ENCODE assay signal across 9 cellular contexts in the genomic region with DNA sequence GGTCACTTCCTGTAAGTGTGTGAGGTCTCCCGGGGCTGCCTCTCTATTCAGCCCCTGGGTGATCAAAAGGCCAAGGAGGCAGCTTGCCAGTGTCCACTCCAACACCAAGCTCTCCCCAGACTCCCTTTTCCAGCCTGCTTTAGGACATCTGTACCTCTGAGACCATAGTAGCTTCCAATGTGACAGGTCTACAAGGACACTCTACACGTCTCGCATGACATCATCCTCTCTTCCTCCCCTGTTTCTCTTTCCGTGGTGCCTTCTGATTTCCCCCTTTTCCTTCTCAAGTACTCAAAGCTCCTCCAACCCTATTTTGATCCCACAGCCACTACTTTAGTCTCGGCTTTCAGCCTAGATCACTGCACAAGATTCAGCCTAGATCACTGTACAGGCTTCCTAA. TPM values are rescaled to one million over a fixed set of nuclear protein-coding genes. Genes with fewer than 3 reads are reported as not detected.
A peak's percentile ranks its signal among the peaks of the same experiment; 100 is the strongest.
DNase-seq lines count a peak whose midpoint lies in the region; ATAC-seq, FAIRE-seq and TF ChIP-seq lines count a peak whose summit lies in the region.
"Had no signal": no experiment of that assay in that cellular context is flagged by ENCODE, and none has a peak within 500 bp of the region (broad histone marks: within the 10 kb centered on the region; RNA-seq: fewer than 3 reads in every experiment).

No MANE protein-coding gene starts in this region.

- peaks cover 6% of the 10 kb centered on the region for H3K4me1 Mint-ChIP-seq in Caco-2 (ENCODE audit: low read depth, unreplicated experiment)

- no peaks in the 10 kb centered on the region for H3K36me3 Mint-ChIP-seq in Caco-2 (ENCODE audit: insufficient read depth, unreplicated experiment)

- H3F3A ChIP-seq in PC-9 (ENCODE audit: insufficient read depth, low read depth), result no peaks in the 10 kb centered on the region

- BruUV-seq in Caco-2 (replicated peaks; lab: Mats Ljungman, UMichigan) (no TSS peak), PC-9 (replicated peaks; lab: Mats Ljungman, UMichigan) (no TSS peak), endothelial cell of umbilical vein (replicated peaks; lab: Mats Ljungman, UMichigan) (no TSS peak)

- H3K79me2 ChIP-seq in PC-9 (ENCODE audit: low read depth), result no peaks in the 10 kb centered on the region
- peaks cover 1% of the 10 kb centered on the region for H3K79me2 ChIP-seq in endothelial cell of umbilical vein (ENCODE audit: control insufficient read depth, insufficient read depth, low read length)
- H3K79me2 ChIP-seq in parathyroid adenoma, result no peaks in the 10 kb centered on the region

- H4K20me1 ChIP-seq in PC-9 (ENCODE audit: insufficient read depth) (no peaks in the 10 kb centered on the region), endothelial cell of umbilical vein (replicated peaks; ENCODE audit: control insufficient read depth, extremely low read depth, insufficient read depth, low read length) (no peaks in the 10 kb centered on the region)

- POLR2A ChIA-PET in Caco-2 (lab: Charles Lee), result no interaction called here
- POLR2A ChIA-PET in PC-9 (lab: Charles Lee; ENCODE audit: unreplicated experiment), result interaction anchor here (0.6 to 0.7 kb wide), 2 partner anchors 55 to 276 kb away, joined by 4 to 5 read pairs; no protein-coding TSS in a partner anchor
- POLR2A ChIA-PET in endothelial cell of umbilical vein (lab: Charles Lee), result no interaction called here

- H3K27ac ChIP-seq in PC-9, result no peak overlapping the region
- no peak overlapping the region for H3K27ac ChIP-seq in endothelial cell of umbilical vein (ENCODE audit: insufficient read depth, low read depth, low read length)
- no peak overlapping the region for H3K27ac ChIP-seq in parathyroid adenoma

- no peaks in the 10 kb centered on the region for H3K27me3 ChIP-seq in Caco-2 (replicated peaks; ENCODE audit: control insufficient read depth, insufficient read depth, low read length)
- H3K27me3 ChIP-seq in PC-9 (ENCODE audit: insufficient read depth, low read depth), result no peaks in the 10 kb centered on the region
- H3K27me3 ChIP-seq in endothelial cell of umbilical vein (ENCODE audit: control insufficient read depth in 2 of 2, insufficient read depth in 2 of 2, low read length in 2 of 2), result no peaks in the 10 kb centered on the region
- H3K27me3 ChIP-seq in parathyroid adenoma (ENCODE audit: control insufficient read depth, insufficient read depth, low read length), result no peaks in the 10 kb centered on the region

- H3K4me1 ChIP-seq in Caco-2 (0 out of 2 replicates have a peak, but pooled peaks cover 5% of the 10 kb centered on the region), PC-9 (replicated peaks; ENCODE audit: insufficient read depth) (peaks cover 6% of the 10 kb centered on the region; the same call in 1 of the 2 replicates), endothelial cell of umbilical vein (ENCODE audit: control insufficient read depth, extremely low read depth, insufficient read depth, low read length) (peaks cover 21% of the 10 kb centered on the region), parathyroid adenoma (peaks cover 7% of the 10 kb centered on the region)

- TF ChIP-seq POLR2A in endothelial cell of umbilical vein (IDR thresholded peaks at IDR 0.05; ENCODE audit: low read depth, low read length), result no peak

- dilution Hi-C loops in endothelial cell of umbilical vein (cut with MboI; ENCODE audit: extremely low pct_ligation_motif_present, low sequenced_read_pairs), result no loop called here

- CTCF ChIA-PET in Caco-2 (lab: Charles Lee), result interaction anchor here (0.6 to 2.1 kb wide), 4 partner anchors 12 to 354 kb away, joined by 5 to 10 read pairs (median 7); no protein-coding TSS in a partner anchor
- CTCF ChIA-PET in PC-9 (lab: Charles Lee), result interaction anchor here (1.0 to 2.0 kb wide), 4 partner anchors 12 to 100 kb away, joined by 3 to 8 read pairs (median 5); no protein-coding TSS in a partner anchor
- CTCF ChIA-PET in endothelial cell of umbilical vein (lab: Charles Lee), result interaction anchor here (0.9 to 3.8 kb wide), 3 partner anchors 12 to 100 kb away, joined by 5 to 33 read pairs (median 8); no protein-coding TSS in a partner anchor

- H3K9me3 ChIP-seq in Caco-2 (no peaks in the 10 kb centered on the region), PC-9 (ENCODE audit: insufficient read depth, low read depth) (no peaks in the 10 kb centered on the region), endothelial cell of umbilical vein (replicated peaks; ENCODE audit: control insufficient read depth, insufficient read depth, low read length) (no peaks in the 10 kb centered on the region), parathyroid adenoma (ENCODE audit: control insufficient read depth, low read length) (no peaks in the 10 kb centered on the region)

- no peak overlapping the region for H3K27ac Mint-ChIP-seq in Caco-2 (ENCODE audit: unreplicated experiment)

- no peaks in the 10 kb centered on the region for H3K9me1 ChIP-seq in endothelial cell of umbilical vein (replicated peaks; ENCODE audit: control insufficient read depth, extremely low read depth, insufficient read depth, low read length)

- peaks cover 2% of the 10 kb centered on the region; the same call in 1 of the 2 replicates for H3K9me2 ChIP-seq in PC-9 (ENCODE audit: insufficient read depth)

- ATAC-seq in GM21786 (IDR thresholded peaks at IDR 0.05; ENCODE audit: unreplicated experiment) (no peak), left colon (no peak)

- intact Hi-C loops in Caco-2 (cut with micrococcal nuclease; ENCODE audit: unreplicated experiment) (loop anchor here (2.0 to 10.0 kb wide), 3 partner anchors 83 to 255 kb away; no protein-coding TSS in a partner anchor), PC-9 (cut with micrococcal nuclease; ENCODE audit: unreplicated experiment) (loop anchor here (5.0 kb wide), 1 partner anchor 83 kb away; no protein-coding TSS in a partner anchor), endothelial cell of umbilical vein (cut with micrococcal nuclease) (loop anchor here (2.0 to 5.0 kb wide), 3 partner anchors 13 to 88 kb away; no protein-coding TSS in a partner anchor), left colon (cut with DNase I, micrococcal nuclease) (no loop called here)

- H3K4me3 ChIP-seq in Caco-2 (ENCODE audit: low read depth, low read length) (no peak overlapping the region), PC-9 (no peak overlapping the region), endothelial cell of umbilical vein (replicated peaks in 1 of 3; ENCODE audit: insufficient read depth in 1 of 3, low read depth in 1 of 3, low read length in 3 of 3) (no peak overlapping the region), parathyroid adenoma (ENCODE audit: low read depth, low read length) (peak overlapping the region; percentile 4)

- H3K9me3 Mint-ChIP-seq in Caco-2 (ENCODE audit: unreplicated experiment), result no peaks in the 10 kb centered on the region

- no peak overlapping the region for H2AFZ ChIP-seq in PC-9
- peak overlapping the region; percentile 43 for H2AFZ ChIP-seq in endothelial cell of umbilical vein (ENCODE audit: low read depth, low read length)
- H2AFZ ChIP-seq in parathyroid adenoma, result peak overlapping the region; percentile 92

- no peak overlapping the region for H3K9ac ChIP-seq in endothelial cell of umbilical vein (replicated peaks; ENCODE audit: extremely low read depth, insufficient read depth, low read length)
- H3K9ac ChIP-seq in parathyroid adenoma, result no peak overlapping the region

- FAIRE-seq in endothelial cell of umbilical vein (lab: Jason Lieb, UNC), result no peak

- H3K27me3 Mint-ChIP-seq in Caco-2 (ENCODE audit: insufficient read depth, unreplicated experiment), result peaks cover 8% of the 10 kb centered on the region

- peak overlapping the region; percentile 83 for H3K4me3 Mint-ChIP-seq in Caco-2 (ENCODE audit: unreplicated experiment)

- no peak for TF ChIP-seq CTCF in Caco-2 (IDR thresholded peaks at IDR 0.05; ENCODE audit: insufficient read depth in 1 of 2, low read depth in 1 of 2, low read length in 1 of 2, severe bottlenecking in 1 of 2, unreplicated experiment in 1 of 2)
- TF ChIP-seq CTCF in PC-9 (conservative IDR thresholded peaks at IDR 0.05), result no peak
- no peak for TF ChIP-seq CTCF in endothelial cell of umbilical vein (IDR thresholded peaks at IDR 0.05; ENCODE audit: extremely low read depth in 1 of 2, insufficient read depth in 1 of 2, low read depth in 1 of 2, low read length in 2 of 2)
- no peak for TF ChIP-seq CTCF in parathyroid adenoma (IDR thresholded peaks at IDR 0.05)

- H3K36me3 ChIP-seq in Caco-2 (ENCODE audit: control insufficient read depth, insufficient read depth, low read length) (no peaks in the 10 kb centered on the region), PC-9 (ENCODE audit: low read depth) (no peaks in the 10 kb centered on the region), endothelial cell of umbilical vein (ENCODE audit: control insufficient read depth in 2 of 2, extremely low read depth in 1 of 2, insufficient read depth in 2 of 2, low read length in 2 of 2) (no peaks in the 10 kb centered on the region), parathyroid adenoma (ENCODE audit: control insufficient read depth, insufficient read depth, low read length) (no peaks in the 10 kb centered on the region)

- peak overlapping the region; percentile 80; the same call in 1 of the 2 replicates for H3K4me2 ChIP-seq in PC-9
- H3K4me2 ChIP-seq in endothelial cell of umbilical vein (ENCODE audit: insufficient read depth, low read length), result peak overlapping the region; percentile 85
- H3K4me2 ChIP-seq in parathyroid adenoma (ENCODE audit: low read length), result peak overlapping the region; percentile 99

- DNase-seq in Caco-2 (no peak), PC-9 (no peak), endothelial cell of umbilical vein (ENCODE audit: low read depth, low spot score) (no peak), NCI-H526 treated with DMSO at 0.1 percent for 48 hours (lab: John Stamatoyannopoulos, UW) (no peak), left colon (no peak)
- DNase-seq in NK-92 treated with Interleukin-12 subunit alpha and Interleukin-12 subunit beta, amount 100 ng/mL, for 24 hours (lab: John Stamatoyannopoulos, UW), result no peak

TF ChIP-seq in endothelial cell of umbilical vein, 7 proteins besides CTCF, POLR2A, EP300 and RAD21 (continues in another document):
- TF ChIP-seq MYC (IDR thresholded peaks at IDR 0.05; ENCODE audit: low read depth, low read length) (no peak), POLR2AphosphoS5 (IDR thresholded peaks at IDR 0.05; ENCODE audit: insufficient read depth, low read depth, low read length) (no peak), FOS (IDR thresholded peaks at IDR 0.05; ENCODE audit: borderline replicate concordance, insufficient read depth, low read length) (no peak)
- TF ChIP-seq, protein P1, sequence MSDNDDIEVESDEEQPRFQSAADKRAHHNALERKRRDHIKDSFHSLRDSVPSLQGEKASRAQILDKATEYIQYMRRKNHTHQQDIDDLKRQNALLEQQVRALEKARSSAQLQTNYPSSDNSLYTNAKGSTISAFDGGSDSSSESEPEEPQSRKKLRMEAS (IDR thresholded peaks at IDR 0.05; ENCODE audit: insufficient read depth, insufficient read length), result no peak

RNA-seq across cellular contexts. Expression of a gene that starts 26.4 kb away (rescaled TPM):
- total RNA-seq in Caco-2 (2022) (4.4 and 4.7 TPM in 2 replicates), PC-9 (2021) (7.6 and 12.5 TPM in 2 replicates), endothelial cell of umbilical vein (1.6 and 2.8 TPM in 2 replicates), left colon (100 to 1,000 TPM; 184 to 188 TPM)
- polyA plus RNA-seq in endothelial cell of umbilical vein, result 1.5 and 1.8 TPM in 2 replicates
- polyA plus RNA-seq in endothelial cell of umbilical vein (2011; cell fraction: cytosol; rRNA removed), result 0.63 and 0.95 TPM in 2 replicates
- 3.8 and 5.5 TPM in 2 replicates for polyA plus RNA-seq in endothelial cell of umbilical vein (2011; cell fraction: nucleus; rRNA removed)
- polyA plus RNA-seq in endothelial cell of umbilical vein (2012), result 1.1 and 1.7 TPM in 2 replicates
- 2.4 and 4.2 TPM in 2 replicates for polyA minus RNA-seq in endothelial cell of umbilical vein
- not detected for polyA minus RNA-seq in endothelial cell of umbilical vein (2011; cell fraction: cytosol; rRNA and poly(A)+ RNA removed)
- polyA minus RNA-seq in endothelial cell of umbilical vein (2011; cell fraction: nucleus; rRNA and poly(A)+ RNA removed), result 0.43 and 2.3 TPM in 2 replicates
- total RNA-seq: IMR-90 had no signal
- polyA plus RNA-seq: IMR-90 had no signal

Comparison
In these comparisons a context has a peak if more than half of its experiments do, and no peak if none do; other contexts are left out.
1. RNA of a gene that starts 26.4 kb away (total RNA-seq): 184 to 188 TPM in left colon; 7.6 to 12.5 TPM in PC-9, 4.4 to 4.7 TPM in Caco-2 and 1.6 to 2.8 TPM in endothelial cell of umbilical vein; every median in the first group is over 10 times any median in the second.
2. intact Hi-C loops: an anchor here in Caco-2 (2.0 to 10.0 kb wide), PC-9 (5.0 kb wide) and endothelial cell of umbilical vein (2.0 to 5.0 kb wide); none called in left colon.
3. Peak in every context shown above with its lines, with median percentiles within 50 percentile points of each other: H3K4me2 ChIP-seq.